8 cellular contexts compared by ENCODE assay signal in genomic region chr10:73997806-73998622, GRCh38. TPM values are rescaled to one million over a fixed set of nuclear protein-coding genes. Genes with fewer than 3 reads are reported as not detected.
DNase-seq lines count a peak whose midpoint lies in the region; ATAC-seq, FAIRE-seq and TF ChIP-seq lines count a peak whose summit lies in the region.

Gene VCL, plus strand, starts transcription at chr10:73998116. Its CDS starts 92 bp downstream, at chr10:73998208.

- intact Hi-C loops in cardiac septum (cut with DNase I), result loop anchor here (2.0 to 5.0 kb wide), 5 partner anchors 31 to 111 kb away; no protein-coding TSS in a partner anchor

- peak; percentile 96 for ATAC-seq in HG02840 (IDR thresholded peaks at IDR 0.05; ENCODE audit: low FRiP score, unreplicated experiment)
- ATAC-seq in T-cell (replicated peaks in 1 of 4), result peak; percentile 96 to 98 (median 98)

- CTCF ChIA-PET in T-cell (lab: Charles Lee), result interaction anchor here in 1 of 2 donors (0.8 to 1.9 kb wide), 2 partner anchors 42 to 112 kb away, joined by 3 to 6 read pairs; no protein-coding TSS in a partner anchor

- no peaks in the 10 kb centered on the region for H3K36me3 Mint-ChIP-seq in T-cell
- peaks cover 20% of the 10 kb centered on the region for H3K36me3 Mint-ChIP-seq in type B pancreatic cell

- TF ChIP-seq POLR2A in GM12891 (IDR thresholded peaks at IDR 0.05; ENCODE audit: low read depth, low read length), result peak; percentile 57; the same call in 1 of the 2 replicates

- 0 to 1% (median 1%) methylated on average over 82 to 90 of the region's 90 CpGs for WGBS in adipose tissue, 3 donors

- H3K27me3 Mint-ChIP-seq in T-cell (no peaks in the 10 kb centered on the region), type B pancreatic cell (peaks cover 3% of the 10 kb centered on the region)

- H3K9me3 Mint-ChIP-seq in T-cell (peaks cover 0 to 4% (median 0%) of the 10 kb centered on the region in 3 donors), type B pancreatic cell (no peaks in the 10 kb centered on the region)

- TF ChIP-seq CTCF in type B pancreatic cell (conservative IDR thresholded peaks at IDR 0.05), result no peak

- H3K4me1 Mint-ChIP-seq in T-cell, result peaks cover 43 to 55% (median 46%) of the 10 kb centered on the region in 3 donors
- H3K4me1 Mint-ChIP-seq in type B pancreatic cell (ENCODE audit: unreplicated experiment), result peaks cover 38% of the 10 kb centered on the region

- FAIRE-seq in GM12891 (lab: Jason Lieb, UNC), result peak; percentile 91

- H3K4me3 Mint-ChIP-seq in T-cell, result peak within 1 kb of the TSS; percentile 86 to 98 (median 97)
- peak within 1 kb of the TSS; percentile 99 for H3K4me3 Mint-ChIP-seq in type B pancreatic cell

- peak; percentile 93 for DNase-seq in GM12891 (ENCODE audit: insufficient read length, low spot score)
- peak; percentile 87 for DNase-seq in NCI-H1436 treated with DMSO at 0.1 percent for 48 hours (lab: John Stamatoyannopoulos, UW)
- DNase-seq in T-cell, result peak; percentile 88 to 97 (median 94)
- peak; percentile 99 for DNase-seq in cardiac septum (ENCODE audit: low spot score)
- peak; percentile 90 for DNase-seq in pons (ENCODE audit: low spot score)
- peak; percentile 99 for DNase-seq in type B pancreatic cell (ENCODE audit: extremely low spot score, unreplicated experiment)

- POLR2A ChIA-PET in T-cell (lab: Charles Lee), result interaction anchor here in 1 of 2 donors (0.6 to 1.0 kb wide), 2 partner anchors 15 to 668 kb away, joined by 3 read pairs; no protein-coding TSS in a partner anchor

- H3K27ac ChIP-seq in adipose tissue (ENCODE audit: low read depth, low read length), result peak within 1 kb of the TSS; percentile 91

- H3K27ac Mint-ChIP-seq in T-cell (peak within 1 kb of the TSS; percentile 97 to 98), type B pancreatic cell (peak within 1 kb of the TSS; percentile 98)

TF ChIP-seq in GM12891, 5 proteins besides CTCF, POLR2A, EP300 and RAD21:
- TF ChIP-seq TAF1 (IDR thresholded peaks at IDR 0.05; ENCODE audit: low read depth, low read length), result no peak
- peak; percentile 52; the same call in 1 of the 2 replicates for TF ChIP-seq POLR2AphosphoS5 (IDR thresholded peaks at IDR 0.05; ENCODE audit: low read depth, low read length)

RNA-seq across cellular contexts. Expression of gene VCL, which starts in this region (rescaled TPM):
- polyA plus RNA-seq in GM12891 (2012; ENCODE audit: low read depth, missing spikeins), result 8.7 TPM
- 10 to 100 TPM; 22.6 to 48.7 (median 27.0) TPM for total RNA-seq in T-cell
- polyA plus RNA-seq in adipose tissue, result 10 to 100 TPM; 12.9 to 64.5 (median 20.1) TPM
- 284 TPM for total RNA-seq in cardiac septum
- 110 and 125 TPM in 2 replicates for total RNA-seq in type B pancreatic cell (ENCODE audit: low replicate concordance)

Comparison
In these comparisons a context has a peak if more than half of its experiments do, and no peak if none do; other contexts are left out.
1. Peak in every context shown above with its lines: DNase-seq, ATAC-seq and H3K27ac ChIP-seq.